ENCODE assay signal across 10 cellular contexts in the genomic region with DNA sequence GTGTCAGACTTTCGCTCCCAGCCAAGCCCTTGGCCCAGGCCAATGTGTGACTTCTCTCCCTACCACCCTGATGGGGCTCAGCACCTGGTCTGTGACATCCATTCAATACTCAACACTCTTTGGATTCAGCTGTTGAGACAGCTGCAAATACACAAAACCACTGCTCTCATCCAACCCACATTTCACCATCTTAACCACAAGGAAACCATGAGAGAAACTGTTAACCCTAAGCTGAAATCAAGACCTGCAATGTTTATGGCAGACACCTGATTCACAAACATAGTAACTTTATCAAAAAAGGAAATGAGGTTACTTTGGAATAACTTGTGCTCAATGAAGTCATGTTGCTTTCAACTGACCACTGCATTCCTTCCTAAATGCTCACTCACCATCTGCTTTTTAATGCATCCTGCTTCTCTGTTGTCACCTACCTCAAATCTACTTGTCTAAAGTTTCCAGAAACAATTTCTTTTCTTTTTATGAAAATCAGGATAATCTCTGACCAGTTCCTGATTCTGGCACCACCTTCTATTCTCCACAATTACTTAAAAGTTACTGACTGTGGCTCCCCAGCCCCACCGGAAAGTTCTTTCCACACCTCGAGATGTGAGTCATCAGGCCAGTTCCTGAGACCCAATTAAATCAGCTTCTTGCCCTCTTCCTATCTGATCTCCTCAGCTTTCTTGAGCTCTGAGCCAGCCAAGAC.
A peak's percentile ranks its signal among the peaks of the same experiment; 100 is the strongest.
DNase-seq lines count a peak whose midpoint lies in the region; TF ChIP-seq lines count a peak whose summit lies in the region.
"Had no signal": no experiment of that assay in that cellular context is flagged by ENCODE, and none has a peak within 500 bp of the region (broad histone marks: within the 10 kb centered on the region; RNA-seq: fewer than 3 reads in every experiment).

No MANE protein-coding gene starts in this region.

- no peaks in the 10 kb centered on the region for H3K9me3 Mint-ChIP-seq in activated CD4-positive, alpha-beta T cell treated with anti-CD3 and anti-CD28 coated beads, Interleukin-2, amount 10 ng/mL, durations not matched to agents 24 days and 14 days

- TF ChIP-seq EP300 in Ishikawa (IDR thresholded peaks at IDR 0.05; ENCODE audit: borderline replicate concordance): peak; percentile 47; the same call in 1 of the 2 replicates

- no peaks in the 10 kb centered on the region for H3K9me3 ChIP-seq in testis

- peaks cover 7% of the 10 kb centered on the region for H3K4me1 ChIP-seq in testis

- intact Hi-C loops in activated CD4-positive, alpha-beta T cell treated with anti-CD3 and anti-CD28 coated beads, Interleukin-2, amount 10 ng/mL, durations not matched to agents 24 days and 14 days (cut with micrococcal nuclease): loop anchor here (2.0 kb wide), 1 partner anchor 99 kb away; no protein-coding TSS in a partner anchor
- intact Hi-C loops in testis (cut with DNase I; ENCODE audit: low total_unique reads): no loop called here

- TF ChIP-seq CTCF in retinal pigment epithelial cell (conservative IDR thresholded peaks at IDR 0.05; ENCODE audit: low read depth, low read length): no peak
- TF ChIP-seq CTCF in testis (IDR thresholded peaks at IDR 0.05): no peak

- no peaks in the 10 kb centered on the region for H3K36me3 ChIP-seq in testis (ENCODE audit: low read depth, missing control alignments)

- no peaks in the 10 kb centered on the region for H3K36me3 Mint-ChIP-seq in activated CD4-positive, alpha-beta T cell treated with anti-CD3 and anti-CD28 coated beads, Interleukin-2, amount 10 ng/mL, durations not matched to agents 24 days and 14 days (ENCODE audit: low read depth)
- H3K36me3 Mint-ChIP-seq: CD4-positive, CD25-positive, alpha-beta regulatory T cell had no signal

- no peak for TF ChIP-seq POLR2A in testis (IDR thresholded peaks at IDR 0.05)

- H3K4me1 Mint-ChIP-seq in activated CD4-positive, alpha-beta T cell treated with anti-CD3 and anti-CD28 coated beads, Interleukin-2, amount 10 ng/mL, durations not matched to agents 24 days and 14 days: peaks cover 18% of the 10 kb centered on the region

- no peaks in the 10 kb centered on the region for H3K27me3 ChIP-seq in testis

- no peak overlapping the region for H3K27ac ChIP-seq in testis

- WGBS in testis, 2 donors: 77 to 86% methylated on average over 3 of the region's 3 CpGs

- peak; percentile 77 for DNase-seq in activated CD4-positive, alpha-beta T cell treated with anti-CD3 and anti-CD28 coated beads, Interleukin-2, amount 10 ng/mL, durations not matched to agents 24 days and 14 days
- no peak for DNase-seq in activated CD4-positive, alpha-beta T cell treated with anti-CD3 and anti-CD28 coated beads, Interleukin-2, amount 50 U/mL, for 1 hour
- peak; percentile 90 for DNase-seq in amniotic epithelial cell (ENCODE audit: low read depth)
- peak; percentile 38 for DNase-seq in retinal pigment epithelial cell (ENCODE audit: low read depth)
- no peak for DNase-seq in T-helper 9 cell
- DNase-seq in testis: no peak
- no peak for DNase-seq in cerebellum (ENCODE audit: low spot score)
- DNase-seq: NCI-H446 had no signal

- H3K27ac Mint-ChIP-seq in activated CD4-positive, alpha-beta T cell treated with anti-CD3 and anti-CD28 coated beads, Interleukin-2, amount 10 ng/mL, durations not matched to agents 24 days and 14 days: no peak overlapping the region
- H3K27ac Mint-ChIP-seq: CD4-positive, CD25-positive, alpha-beta regulatory T cell had no signal

- peaks cover 41% of the 10 kb centered on the region for H3K27me3 Mint-ChIP-seq in activated CD4-positive, alpha-beta T cell treated with anti-CD3 and anti-CD28 coated beads, Interleukin-2, amount 10 ng/mL, durations not matched to agents 24 days and 14 days

- H3K4me3 Mint-ChIP-seq in activated CD4-positive, alpha-beta T cell treated with anti-CD3 and anti-CD28 coated beads, Interleukin-2, amount 10 ng/mL, durations not matched to agents 24 days and 14 days: no peak overlapping the region
- H3K4me3 Mint-ChIP-seq: CD4-positive, CD25-positive, alpha-beta regulatory T cell had no signal

- TF ChIP-seq RAD21 in Ishikawa (IDR thresholded peaks at IDR 0.05; ENCODE audit: low read depth): no peak

- no peak overlapping the region for H3K4me3 ChIP-seq in retinal pigment epithelial cell (ENCODE audit: low read length)
- H3K4me3 ChIP-seq in testis: no peak overlapping the region

TF ChIP-seq in Ishikawa, 13 proteins besides CTCF, POLR2A, EP300 and RAD21:
- TF ChIP-seq, protein P1, sequence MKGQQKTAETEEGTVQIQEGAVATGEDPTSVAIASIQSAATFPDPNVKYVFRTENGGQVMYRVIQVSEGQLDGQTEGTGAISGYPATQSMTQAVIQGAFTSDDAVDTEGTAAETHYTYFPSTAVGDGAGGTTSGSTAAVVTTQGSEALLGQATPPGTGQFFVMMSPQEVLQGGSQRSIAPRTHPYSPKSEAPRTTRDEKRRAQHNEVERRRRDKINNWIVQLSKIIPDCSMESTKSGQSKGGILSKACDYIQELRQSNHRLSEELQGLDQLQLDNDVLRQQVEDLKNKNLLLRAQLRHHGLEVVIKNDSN (IDR thresholded peaks at IDR 0.05): no peak
- TF ChIP-seq TEAD4 (IDR thresholded peaks at IDR 0.05) (no peak), CREB1 (IDR thresholded peaks at IDR 0.05; ENCODE audit: low read depth) (no peak), NFIC (IDR thresholded peaks at IDR 0.05) (no peak), YY1 (IDR thresholded peaks at IDR 0.05; ENCODE audit: low read depth) (no peak), TCF12 (IDR thresholded peaks at IDR 0.05; ENCODE audit: low read depth) (no peak), CEBPB (IDR thresholded peaks at IDR 0.05) (no peak)
- TF ChIP-seq, protein P2, sequence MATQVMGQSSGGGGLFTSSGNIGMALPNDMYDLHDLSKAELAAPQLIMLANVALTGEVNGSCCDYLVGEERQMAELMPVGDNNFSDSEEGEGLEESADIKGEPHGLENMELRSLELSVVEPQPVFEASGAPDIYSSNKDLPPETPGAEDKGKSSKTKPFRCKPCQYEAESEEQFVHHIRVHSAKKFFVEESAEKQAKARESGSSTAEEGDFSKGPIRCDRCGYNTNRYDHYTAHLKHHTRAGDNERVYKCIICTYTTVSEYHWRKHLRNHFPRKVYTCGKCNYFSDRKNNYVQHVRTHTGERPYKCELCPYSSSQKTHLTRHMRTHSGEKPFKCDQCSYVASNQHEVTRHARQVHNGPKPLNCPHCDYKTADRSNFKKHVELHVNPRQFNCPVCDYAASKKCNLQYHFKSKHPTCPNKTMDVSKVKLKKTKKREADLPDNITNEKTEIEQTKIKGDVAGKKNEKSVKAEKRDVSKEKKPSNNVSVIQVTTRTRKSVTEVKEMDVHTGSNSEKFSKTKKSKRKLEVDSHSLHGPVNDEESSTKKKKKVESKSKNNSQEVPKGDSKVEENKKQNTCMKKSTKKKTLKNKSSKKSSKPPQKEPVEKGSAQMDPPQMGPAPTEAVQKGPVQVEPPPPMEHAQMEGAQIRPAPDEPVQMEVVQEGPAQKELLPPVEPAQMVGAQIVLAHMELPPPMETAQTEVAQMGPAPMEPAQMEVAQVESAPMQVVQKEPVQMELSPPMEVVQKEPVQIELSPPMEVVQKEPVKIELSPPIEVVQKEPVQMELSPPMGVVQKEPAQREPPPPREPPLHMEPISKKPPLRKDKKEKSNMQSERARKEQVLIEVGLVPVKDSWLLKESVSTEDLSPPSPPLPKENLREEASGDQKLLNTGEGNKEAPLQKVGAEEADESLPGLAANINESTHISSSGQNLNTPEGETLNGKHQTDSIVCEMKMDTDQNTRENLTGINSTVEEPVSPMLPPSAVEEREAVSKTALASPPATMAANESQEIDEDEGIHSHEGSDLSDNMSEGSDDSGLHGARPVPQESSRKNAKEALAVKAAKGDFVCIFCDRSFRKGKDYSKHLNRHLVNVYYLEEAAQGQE (IDR thresholded peaks at IDR 0.05; ENCODE audit: low read depth): no peak

Comparison
In these comparisons a context has a peak if more than half of its experiments do, and no peak if none do; other contexts are left out.
1. DNase-seq: peak in activated CD4-positive, alpha-beta T cell treated with anti-CD3 and anti-CD28 coated beads, Interleukin-2, amount 10 ng/mL, durations not matched to agents 24 days and 14 days (single experiment), amniotic epithelial cell (single experiment) and retinal pigment epithelial cell (single experiment); none in activated CD4-positive, alpha-beta T cell treated with anti-CD3 and anti-CD28 coated beads, Interleukin-2, amount 50 U/mL, for 1 hour (single experiment), T-helper 9 cell (single experiment), testis (single experiment) and cerebellum (single experiment).